Comparison of ENCODE assay signal across 13 cellular contexts in genomic region chr9:78021692-78022091, GRCh38. TPM values are rescaled to one million over a fixed set of nuclear protein-coding genes. Genes with fewer than 3 reads are reported as not detected.
DNase-seq lines count a peak whose midpoint lies in the region; ATAC-seq and TF ChIP-seq lines count a peak whose summit lies in the region.
"Had no signal": no experiment of that assay in that cellular context is flagged by ENCODE, and none has a peak within 500 bp of the region (broad histone marks: within the 10 kb centered on the region; RNA-seq: fewer than 3 reads in every experiment).

No MANE protein-coding gene starts in this region.

- no peak overlapping the region for H2BK120ac ChIP-seq in trophoblast cell (ENCODE audit: insufficient read depth, low read length, poor library complexity)

- WGBS in hepatocyte (ENCODE audit: low lambda C conversion rate, missing lambda C conversion rate) = 80% methylated on average over 8 of the region's 8 CpGs
- no CpG with 5 or more reads among the region's 8 CpGs for WGBS in trophoblast cell (ENCODE audit: extremely low coverage, insufficient coverage, insufficient read length)
- WGBS in ovary, 3 donors = 61 to 71% (median 61%) methylated on average over 8 of the region's 8 CpGs

- intact Hi-C loops in ovary (cut with DNase I) = no loop called here

- peak; percentile 74 for ATAC-seq in GM23338
- ATAC-seq: activated CD8-positive, alpha-beta T cell treated with anti-CD3 and anti-CD28 coated beads for 36 hours; CD8-positive, alpha-beta T cell had no signal

- peak overlapping the region; percentile 56; the same call in 1 of the 2 replicates for H3K4me2 ChIP-seq in GM23338
- peak overlapping the region; percentile 72 for H3K4me2 ChIP-seq in hepatocyte
- no peak overlapping the region for H3K4me2 ChIP-seq in trophoblast cell (ENCODE audit: low read length)

- H3K9me3 ChIP-seq in hepatocyte (ENCODE audit: low read depth) (no peaks in the 10 kb centered on the region), trophoblast cell (ENCODE audit: insufficient read depth, low read depth, low read length) (no peaks in the 10 kb centered on the region), ovary (no peaks in the 10 kb centered on the region)
- H3K9me3 ChIP-seq: psoas muscle, SJSA1 had no signal

- H3K18ac ChIP-seq in trophoblast cell (ENCODE audit: low read length) = no peak overlapping the region

- no peaks in the 10 kb centered on the region for H3K9me3 Mint-ChIP-seq in GM23338
- H3K9me3 Mint-ChIP-seq: activated CD8-positive, alpha-beta T cell treated with anti-CD3 and anti-CD28 coated beads for 36 hours; CD8-positive, alpha-beta T cell; IgD-negative memory B cell had no signal

- H3K79me2 ChIP-seq in GM23338 (replicated peaks; ENCODE audit: insufficient read depth) = peaks cover 100% of the 10 kb centered on the region
- peaks cover 99% of the 10 kb centered on the region for H3K79me2 ChIP-seq in hepatocyte
- peaks cover 12% of the 10 kb centered on the region for H3K79me2 ChIP-seq in trophoblast cell (ENCODE audit: control insufficient read depth, insufficient read depth, low read length, poor library complexity)

- H2AK5ac ChIP-seq in trophoblast cell (ENCODE audit: low read length) = no peak overlapping the region

- no peak overlapping the region for H4K8ac ChIP-seq in trophoblast cell (ENCODE audit: low read depth, low read length)

- TF ChIP-seq EP300 in ovary (IDR thresholded peaks at IDR 0.05) = no peak

- H3K4ac ChIP-seq in trophoblast cell (ENCODE audit: low read depth, low read length) = peak overlapping the region; percentile 4

- no peak for TF ChIP-seq POLR2A in ovary (IDR thresholded peaks at IDR 0.05)

- no peaks in the 10 kb centered on the region; the same call in 1 of the 2 replicates for H4K20me1 ChIP-seq in GM23338 (replicated peaks; ENCODE audit: insufficient read depth)
- H4K20me1 ChIP-seq in hepatocyte (ENCODE audit: insufficient read depth, poor library complexity, severe bottlenecking) = peaks cover 51% of the 10 kb centered on the region

- peaks cover 75% of the 10 kb centered on the region for H3K4me1 Mint-ChIP-seq in GM23338

- no peak overlapping the region for H2BK12ac ChIP-seq in trophoblast cell (ENCODE audit: low read length)

- H2AFZ ChIP-seq in GM23338 (no peak overlapping the region), hepatocyte (no peak overlapping the region), trophoblast cell (ENCODE audit: insufficient read depth, low read length, poor library complexity) (no peak overlapping the region)

- peaks cover 71% of the 10 kb centered on the region for H3K4me1 ChIP-seq in GM23338 (ENCODE audit: insufficient read depth)
- H3K4me1 ChIP-seq in hepatocyte (ENCODE audit: insufficient read depth) = peaks cover 18% of the 10 kb centered on the region
- no peaks in the 10 kb centered on the region for H3K4me1 ChIP-seq in trophoblast cell (ENCODE audit: control insufficient read depth in 1 of 2, insufficient read depth in 2 of 2, low read length in 2 of 2)
- H3K4me1 ChIP-seq in ovary (ENCODE audit: insufficient read depth) = peaks cover 19% of the 10 kb centered on the region

- TF ChIP-seq CTCF in GM23338 (conservative IDR thresholded peaks at IDR 0.05; ENCODE audit: low read depth in 2 of 2) (no peak), astrocyte of the spinal cord (IDR thresholded peaks at IDR 0.05; ENCODE audit: low read depth, low read length) (peak; percentile 36), hepatocyte (IDR thresholded peaks at IDR 0.05; ENCODE audit: poor library complexity) (peak; percentile 17), ovary (IDR thresholded peaks at IDR 0.05) (no peak)

- no peak overlapping the region for H4K91ac ChIP-seq in trophoblast cell (ENCODE audit: low read depth, low read length)

- H3K14ac ChIP-seq in trophoblast cell (ENCODE audit: low read length) = no peak overlapping the region

- H3K9ac ChIP-seq in trophoblast cell (ENCODE audit: low read length) = no peak overlapping the region

- H3F3A ChIP-seq in GM23338 (replicated peaks; ENCODE audit: low read depth) = no peaks in the 10 kb centered on the region

- no peaks in the 10 kb centered on the region for H3K36me3 Mint-ChIP-seq in GM23338 (ENCODE audit: low read depth)
- H3K36me3 Mint-ChIP-seq: IgD-negative memory B cell had no signal

- H2BK5ac ChIP-seq in trophoblast cell (ENCODE audit: low read depth, low read length, poor library complexity) = no peak overlapping the region

- no peak overlapping the region; the same call in 2 of the 3 replicates for H3K4me3 Mint-ChIP-seq in GM23338
- H3K4me3 Mint-ChIP-seq: activated CD8-positive, alpha-beta T cell treated with anti-CD3 and anti-CD28 coated beads for 36 hours; CD8-positive, alpha-beta T cell had no signal

- H3K27me3 ChIP-seq in GM23338 (ENCODE audit: insufficient read depth) (no peaks in the 10 kb centered on the region), hepatocyte (no peaks in the 10 kb centered on the region), trophoblast cell (ENCODE audit: insufficient read depth, low read length) (no peaks in the 10 kb centered on the region), ovary (no peaks in the 10 kb centered on the region)
- H3K27me3 ChIP-seq: SJSA1 had no signal

- H3K27me3 Mint-ChIP-seq in GM23338 (ENCODE audit: insufficient read depth, low read depth, poor library complexity) = peaks cover 2% of the 10 kb centered on the region
- H3K27me3 Mint-ChIP-seq: activated CD8-positive, alpha-beta T cell treated with anti-CD3 and anti-CD28 coated beads for 36 hours had no signal

- H3K4me3 ChIP-seq in GM23338 (no peak overlapping the region), astrocyte of the spinal cord (ENCODE audit: low read depth, low read length) (no peak overlapping the region), hepatocyte (no peak overlapping the region), trophoblast cell (ENCODE audit: low read depth, low read length) (no peak overlapping the region), ovary (no peak overlapping the region)
- H3K4me3 ChIP-seq: psoas muscle, SJSA1 had no signal

- DNase-seq in GM23338 (ENCODE audit: low spot score) = peak; percentile 41
- DNase-seq in astrocyte of the spinal cord (ENCODE audit: low read depth, low spot score) = peak; percentile 56
- DNase-seq in hepatocyte (ENCODE audit: low spot score) = peak; percentile 45
- no peak for DNase-seq in trophoblast cell
- no peak for DNase-seq in DMS114 treated with DMSO at 0.1 percent for 48 hours (lab: John Stamatoyannopoulos, UW; ENCODE audit: unreplicated experiment)
- DNase-seq in HCEC 1CT = no peak
- no peak for DNase-seq in ovary
- DNase-seq in putamen (ENCODE audit: low spot score) = no peak
- DNase-seq: activated CD8-positive, alpha-beta T cell treated with anti-CD3 and anti-CD28 coated beads for 36 hours; CD8-positive, alpha-beta T cell; psoas muscle had no signal

- H3K23ac ChIP-seq in trophoblast cell (ENCODE audit: low read length) = no peak overlapping the region

- H3K27ac ChIP-seq in GM23338 (ENCODE audit: low read depth) (no peak overlapping the region), hepatocyte (peak overlapping the region; percentile 15), trophoblast cell (ENCODE audit: low read depth, low read length) (no peak overlapping the region), ovary (no peak overlapping the region)
- H3K27ac ChIP-seq: psoas muscle, SJSA1 had no signal

- H3K79me1 ChIP-seq in trophoblast cell (ENCODE audit: low read length) = no peaks in the 10 kb centered on the region

- no peak overlapping the region for H4K12ac ChIP-seq in trophoblast cell (ENCODE audit: low read depth, low read length)

- H3K9me2 ChIP-seq in GM23338 (ENCODE audit: insufficient read depth) (no peaks in the 10 kb centered on the region), hepatocyte (replicated peaks; ENCODE audit: insufficient read depth) (no peaks in the 10 kb centered on the region)

- in situ Hi-C loops in astrocyte of the spinal cord (cut with HindIII; ENCODE audit: low sequenced_read_pairs) = no loop called here

- H3K27ac Mint-ChIP-seq in GM23338 = no peak overlapping the region
- H3K27ac Mint-ChIP-seq: activated CD8-positive, alpha-beta T cell treated with anti-CD3 and anti-CD28 coated beads for 36 hours; CD8-positive, alpha-beta T cell had no signal

- H3K36me3 ChIP-seq in GM23338 (ENCODE audit: insufficient read depth) (no peaks in the 10 kb centered on the region), hepatocyte (replicated peaks; ENCODE audit: insufficient read depth, low read depth) (no peaks in the 10 kb centered on the region), trophoblast cell (ENCODE audit: control insufficient read depth in 1 of 2, insufficient read depth in 2 of 2, low read length in 2 of 2) (peaks cover 2 to 4% of the 10 kb centered on the region in 2 experiments), ovary (no peaks in the 10 kb centered on the region)
- H3K36me3 ChIP-seq: SJSA1 had no signal

TF ChIP-seq in GM23338, 12 proteins besides CTCF, POLR2A, EP300 and RAD21 (continues in another document):
- TF ChIP-seq EZH2phosphoT487 (IDR thresholded peaks at IDR 0.05; ENCODE audit: unreplicated experiment) = no peak
- no peak for TF ChIP-seq JUNB (IDR thresholded peaks at IDR 0.05; ENCODE audit: unreplicated experiment)
- no peak for TF ChIP-seq NANOG (IDR thresholded peaks at IDR 0.05; ENCODE audit: borderline replicate concordance)
- TF ChIP-seq ZNF331 (CRISPR knock-in tag; IDR thresholded peaks at IDR 0.05; ENCODE audit: low read depth) = no peak

RNA-seq across cellular contexts. Expression of gene GNAQ, which starts 9.9 kb away (rescaled TPM):
- 43.1 and 59.1 TPM in 2 replicates for total RNA-seq in GM23338 (2014; rRNA removed; shearing (Covaris generic))
- polyA plus RNA-seq in GM23338 (2016; fragmentation: Nextera tagmentation; extraction: Ambion mirVana) (21.1 and 22.3 TPM in 2 replicates), hepatocyte (25.7 and 27.3 TPM in 2 replicates), ovary (10 to 100 TPM; 22.0 to 48.5 TPM)
- total RNA-seq in hepatocyte (47.9 and 57.5 TPM in 2 replicates), ovary (10 to 100 TPM; 33.5 to 72.2 (median 54.0) TPM)
- 39.2 and 40.9 TPM in 2 replicates for polyA plus RNA-seq in trophoblast cell (2013)

Comparison
In these comparisons a context has a peak if more than half of its experiments do, and no peak if none do; other contexts are left out.
1. DNase-seq: peak in GM23338 (single experiment), astrocyte of the spinal cord (single experiment) and hepatocyte (single experiment); none in trophoblast cell (0 of 2), DMS114 treated with DMSO at 0.1 percent for 48 hours (single experiment), HCEC 1CT (single experiment), ovary (0 of 5) and putamen (single experiment).
2. CTCF ChIP-seq: peak in astrocyte of the spinal cord (single experiment) and hepatocyte (single experiment); none in GM23338 (0 of 2) and ovary (0 of 3).